In the genomic region with DNA sequence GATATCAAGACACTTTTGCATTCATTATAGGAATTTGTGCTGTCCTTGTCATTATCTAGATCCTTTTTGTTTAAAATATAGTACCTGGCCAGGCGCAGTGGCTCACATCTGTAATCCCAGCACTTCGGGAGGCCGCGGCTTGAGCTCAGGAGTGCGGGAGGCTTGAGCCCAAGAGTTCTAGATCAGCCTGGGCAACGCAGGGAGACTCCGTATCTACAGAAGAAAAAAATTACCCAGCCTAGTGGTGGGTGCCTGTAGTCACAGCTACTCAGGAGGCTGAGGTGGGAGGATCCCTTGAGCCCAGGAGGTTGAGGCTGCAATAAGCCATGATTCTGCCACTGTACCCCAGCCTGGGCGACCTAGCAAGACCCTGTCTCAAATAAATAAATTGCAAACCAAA, we compare ENCODE assay signal across 6 cellular contexts. TPM values are rescaled to one million over a fixed set of nuclear protein-coding genes. Genes with fewer than 3 reads are reported as not detected.
DNase-seq lines count a peak whose midpoint lies in the region; ATAC-seq, FAIRE-seq and TF ChIP-seq lines count a peak whose summit lies in the region.

No MANE protein-coding gene starts in this region.

- peaks cover 5% of the 10 kb centered on the region for H3K36me3 Mint-ChIP-seq in activated B cell treated with CpG ODN at 0.5 μM for 24 hours (ENCODE audit: low read depth)

- no peaks in the 10 kb centered on the region for H3K4me1 ChIP-seq in HEK293 (ENCODE audit: control insufficient read depth, insufficient read depth, low read length)
- peaks cover 5 to 7% of the 10 kb centered on the region in 2 donors for H3K4me1 ChIP-seq in kidney (ENCODE audit: control insufficient read depth in 1 of 2, insufficient read depth in 1 of 2, low read depth in 1 of 2, low read length in 2 of 2)

- intact Hi-C loops in activated B cell treated with CpG ODN at 0.5 μM for 24 hours (cut with micrococcal nuclease) (loop anchor here (1.0 to 5.0 kb wide), 6 partner anchors 53 to 813 kb away; partner anchors contain the start of genes AVPI1, EXOSC1, HPS1 and MMS19), kidney (cut with DNase I) (no loop called here)

- TF ChIP-seq CTCF in HEK293 (tag by site-specific recombination; IDR thresholded peaks at IDR 0.05) (0 out of 2 replicates have a peak, but pooled peaks have one; percentile 14), activated B cell treated with CpG ODN at 0.5 μM for 24 hours (IDR thresholded peaks at IDR 0.05) (no peak), kidney (IDR thresholded peaks at IDR 0.05; ENCODE audit: borderline replicate concordance, extremely low read depth, insufficient read depth) (no peak), D721Med (IDR thresholded peaks at IDR 0.05; ENCODE audit: insufficient read depth, missing control alignments) (no peak)

- peak overlapping the region; percentile 100 for H3K4me3 Mint-ChIP-seq in activated B cell treated with CpG ODN at 0.5 μM for 24 hours

- H3K9me3 ChIP-seq in HEK293 (ENCODE audit: control insufficient read depth, insufficient read depth, low read depth, low read length) = no peaks in the 10 kb centered on the region
- no peaks in the 10 kb centered on the region for H3K9me3 ChIP-seq in kidney (ENCODE audit: control insufficient read depth in 1 of 2, low read length in 2 of 2)

- H3K4me1 Mint-ChIP-seq in activated B cell treated with CpG ODN at 0.5 μM for 24 hours = peaks cover 16% of the 10 kb centered on the region

- peak overlapping the region in 1 of 2 donors; percentile 70 for H3K9ac ChIP-seq in kidney (ENCODE audit: low read length in 2 of 2)

- FAIRE-seq in kidney (lab: Jason Lieb, UNC) (no peak), D721Med (lab: Jason Lieb, UNC) (no peak)

- H3K27ac Mint-ChIP-seq in activated B cell treated with CpG ODN at 0.5 μM for 24 hours = no peak overlapping the region

- H3K36me3 ChIP-seq in HEK293 (ENCODE audit: control insufficient read depth in 2 of 2, insufficient read depth in 1 of 2, low read length in 2 of 2) (no peaks in the 10 kb centered on the region), kidney (ENCODE audit: control insufficient read depth in 1 of 2, insufficient read depth in 2 of 2, low read length in 2 of 2) (no peaks in the 10 kb centered on the region)

- H3K4me3 ChIP-seq in HEK293 (ENCODE audit: low read depth, low read length) = peak overlapping the region; percentile 65; the same call in 1 of the 2 replicates
- peak overlapping the region; percentile 90 to 94 for H3K4me3 ChIP-seq in kidney (ENCODE audit: low read length in 2 of 2)

- ATAC-seq in activated B cell treated with CpG ODN at 0.5 μM for 24 hours (ENCODE audit: low read depth) = no peak

- CTCF ChIA-PET in HEK293 (lab: Yijun Ruan, JAX) (interaction anchor here (0.6 to 0.9 kb wide), 2 partner anchors 15 to 91 kb away, joined by 4 read pairs; no protein-coding TSS in a partner anchor), activated B cell treated with CpG ODN at 0.5 μM for 24 hours (lab: Charles Lee) (no interaction called here)

- DNase-seq in activated B cell treated with CpG ODN at 0.5 μM for 24 hours (no peak), kidney (no peak), DMS79 (lab: John Stamatoyannopoulos, UW) (no peak), NCI-H128 (lab: John Stamatoyannopoulos, UW; ENCODE audit: unreplicated experiment) (no peak), D721Med (ENCODE audit: insufficient read length, low spot score) (no peak)

- no peaks in the 10 kb centered on the region for H3K9me3 Mint-ChIP-seq in activated B cell treated with CpG ODN at 0.5 μM for 24 hours

- POLR2A ChIA-PET in HEK293 (lab: Yijun Ruan, JAX) = interaction anchor here (1.0 kb wide), 1 partner anchor 103 kb away, joined by 3 read pairs; the partner anchor contains the start of gene ZFYVE27
- POLR2A ChIA-PET in activated B cell treated with CpG ODN at 0.5 μM for 24 hours (lab: Charles Lee) = no interaction called here

- H3K27ac ChIP-seq in HEK293 (ENCODE audit: extremely low read depth, low read depth, low read length) = no peak overlapping the region; the same call in 1 of the 2 replicates
- H3K27ac ChIP-seq in kidney (ENCODE audit: low read depth in 2 of 2, low read length in 2 of 2) = peak overlapping the region; percentile 37 to 71

- no peaks in the 10 kb centered on the region for H3K27me3 Mint-ChIP-seq in activated B cell treated with CpG ODN at 0.5 μM for 24 hours

TF ChIP-seq in HEK293, 187 proteins besides CTCF, POLR2A, EP300 and RAD21:
- TF ChIP-seq, protein P1, sequence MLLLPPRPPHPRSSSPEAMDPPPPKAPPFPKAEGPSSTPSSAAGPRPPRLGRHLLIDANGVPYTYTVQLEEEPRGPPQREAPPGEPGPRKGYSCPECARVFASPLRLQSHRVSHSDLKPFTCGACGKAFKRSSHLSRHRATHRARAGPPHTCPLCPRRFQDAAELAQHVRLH (tag by site-specific recombination; IDR thresholded peaks at IDR 0.05) = 0 out of 2 replicates have a peak, but pooled peaks have one; percentile 55
- TF ChIP-seq ZBTB6 (tag by site-specific recombination; IDR thresholded peaks at IDR 0.05) (peak; percentile 74; the same call in 1 of the 2 replicates), KLF16 (tag by site-specific recombination; IDR thresholded peaks at IDR 0.05) (no peak), ZNF121 (tag by site-specific recombination; IDR thresholded peaks at IDR 0.05) (peak; percentile 85; the same call in 1 of the 2 replicates)

RNA-seq across cellular contexts. Expression of gene MORN4, which starts 0.6 kb away (rescaled TPM):
- total RNA-seq in activated B cell treated with CpG ODN at 0.5 μM for 24 hours = 1.5 and 2.9 TPM in 2 replicates
- total RNA-seq in kidney = 9.1 TPM
- polyA plus RNA-seq in kidney (ENCODE audit: insufficient read depth, low read depth, low replicate concordance) = 21.2 TPM

RNA-seq across cellular contexts. Expression of gene PI4K2A, which starts 6.5 kb away (rescaled TPM):
- total RNA-seq in activated B cell treated with CpG ODN at 0.5 μM for 24 hours (15.0 and 15.1 TPM in 2 replicates), kidney (14.2 TPM)
- 17.3 TPM for polyA plus RNA-seq in kidney (ENCODE audit: insufficient read depth, low read depth, low replicate concordance)

RNA-seq across cellular contexts. Expression of gene C10orf62, which starts 44.4 kb away (rescaled TPM):
- total RNA-seq in activated B cell treated with CpG ODN at 0.5 μM for 24 hours (not detected in 2 replicates), kidney (1.6 TPM)
- polyA plus RNA-seq in kidney (ENCODE audit: insufficient read depth, low read depth, low replicate concordance) = 0.77 TPM

RNA-seq across cellular contexts. Expression of gene HOGA1, which starts 49.7 kb away (rescaled TPM):
- total RNA-seq in activated B cell treated with CpG ODN at 0.5 μM for 24 hours (not detected in 2 replicates), kidney (28.8 TPM)
- polyA plus RNA-seq in kidney (ENCODE audit: insufficient read depth, low read depth, low replicate concordance) = 100 TPM

RNA-seq across cellular contexts. Expression of gene AVPI1, which starts 53.1 kb away (rescaled TPM):
- total RNA-seq in activated B cell treated with CpG ODN at 0.5 μM for 24 hours (0.51 and 1.2 TPM in 2 replicates), kidney (10.7 TPM)
- polyA plus RNA-seq in kidney (ENCODE audit: insufficient read depth, low read depth, low replicate concordance) = 15.5 TPM
